22 cellular contexts compared by ENCODE assay signal in genomic region chr22:32337015-32337414, GRCh38. TPM values are rescaled to one million over a fixed set of nuclear protein-coding genes. Genes with fewer than 3 reads are reported as not detected.
DNase-seq lines count a peak whose midpoint lies in the region; ATAC-seq and TF ChIP-seq lines count a peak whose summit lies in the region.
"Had no signal": no experiment of that assay in that cellular context is flagged by ENCODE, and none has a peak within 500 bp of the region (broad histone marks: within the 10 kb centered on the region; RNA-seq: fewer than 3 reads in every experiment).

No MANE protein-coding gene starts in this region.

- H3K9me3 Mint-ChIP-seq in osteocyte (ENCODE audit: unreplicated experiment) = no peaks in the 10 kb centered on the region
- H3K9me3 Mint-ChIP-seq: CD4-positive, alpha-beta memory T cell had no signal

- ATAC-seq in stimulated activated naive CD8-positive, alpha-beta T cell treated with anti-CD3 and anti-CD28 coated beads, Interleukin-15, Interleukin-2, amounts not matched to agents 100 U/mL and 50 U/mL, for 24 hours = no peak
- ATAC-seq: GM12878, HCT116, K562 had no signal

- peak; percentile 10 for DNase-seq in activated CD8-positive, alpha-beta memory T cell treated with anti-CD3 and anti-CD28 coated beads, Interleukin-2, amount 50 U/mL, for 48 hours
- no peak for DNase-seq in activated CD8-positive, alpha-beta memory T cell treated with anti-CD3 and anti-CD28 coated beads for 24 hours
- DNase-seq in medulla oblongata (ENCODE audit: extremely low spot score) = peak; percentile 33
- DNase-seq in osteocyte (ENCODE audit: extremely low spot score, unreplicated experiment) = peak; percentile 66
- no peak for DNase-seq in GOT3 (lab: John Stamatoyannopoulos, UW)
- no peak for DNase-seq in AG08395 (ENCODE audit: low spot score)
- no peak for DNase-seq in NCI-H2107 treated with DMSO at 0.1 percent for 48 hours (lab: John Stamatoyannopoulos, UW; ENCODE audit: unreplicated experiment)
- DNase-seq in stimulated activated naive CD8-positive, alpha-beta T cell treated with anti-CD3 and anti-CD28 coated beads, Interleukin-15, Interleukin-2, amounts not matched to agents 100 U/mL and 50 U/mL, for 24 hours = no peak
- DNase-seq: CD4-positive, alpha-beta memory T cell; DMS53; EL; NCI-H1092 treated with DMSO at 0.1 percent for 48 hours; NCI-H146; NCI-H2081; NCI-H748 treated with DMSO at 0.1 percent for 48 hours; NK-92 treated with Interleukin-12 subunit alpha and Interleukin-12 subunit beta, amount 100 ng/mL, for 24 hours; Peyer's patch had no signal

- no peak overlapping the region for H3K4me3 Mint-ChIP-seq in osteocyte (ENCODE audit: unreplicated experiment)
- H3K4me3 Mint-ChIP-seq: CD4-positive, alpha-beta memory T cell had no signal

- H3K4me1 Mint-ChIP-seq in osteocyte (ENCODE audit: unreplicated experiment) = no peaks in the 10 kb centered on the region

- no peak overlapping the region for H3K27ac Mint-ChIP-seq in osteocyte (ENCODE audit: unreplicated experiment)
- H3K27ac Mint-ChIP-seq: CD4-positive, alpha-beta memory T cell had no signal

- no peak for TF ChIP-seq CTCF in osteocyte (IDR thresholded peaks at IDR 0.05)

- no peaks in the 10 kb centered on the region for H3K36me3 Mint-ChIP-seq in osteocyte (ENCODE audit: unreplicated experiment)
- H3K36me3 Mint-ChIP-seq: CD4-positive, alpha-beta memory T cell had no signal

- peaks cover 17% of the 10 kb centered on the region for H3K27me3 Mint-ChIP-seq in osteocyte (ENCODE audit: unreplicated experiment)

RNA-seq across cellular contexts. Expression of gene RFPL3, which starts 20.7 kb away (rescaled TPM):
- total RNA-seq in osteocyte = not detected in 2 replicates
- total RNA-seq: A172; CD4-positive, alpha-beta memory T cell; GM12878; K562; NCI-H460; Peyer's patch had no signal

Comparison
In these comparisons a context has a peak if more than half of its experiments do, and no peak if none do; other contexts are left out.
1. DNase-seq: peak in activated CD8-positive, alpha-beta memory T cell treated with anti-CD3 and anti-CD28 coated beads, Interleukin-2, amount 50 U/mL, for 48 hours (single experiment), medulla oblongata (single experiment) and osteocyte (single experiment); none in activated CD8-positive, alpha-beta memory T cell treated with anti-CD3 and anti-CD28 coated beads for 24 hours (single experiment), GOT3 (single experiment), AG08395 (single experiment), NCI-H2107 treated with DMSO at 0.1 percent for 48 hours (single experiment) and stimulated activated naive CD8-positive, alpha-beta T cell treated with anti-CD3 and anti-CD28 coated beads, Interleukin-15, Interleukin-2, amounts not matched to agents 100 U/mL and 50 U/mL, for 24 hours (single experiment).